8 cellular contexts compared by ENCODE assay signal in the genomic region with DNA sequence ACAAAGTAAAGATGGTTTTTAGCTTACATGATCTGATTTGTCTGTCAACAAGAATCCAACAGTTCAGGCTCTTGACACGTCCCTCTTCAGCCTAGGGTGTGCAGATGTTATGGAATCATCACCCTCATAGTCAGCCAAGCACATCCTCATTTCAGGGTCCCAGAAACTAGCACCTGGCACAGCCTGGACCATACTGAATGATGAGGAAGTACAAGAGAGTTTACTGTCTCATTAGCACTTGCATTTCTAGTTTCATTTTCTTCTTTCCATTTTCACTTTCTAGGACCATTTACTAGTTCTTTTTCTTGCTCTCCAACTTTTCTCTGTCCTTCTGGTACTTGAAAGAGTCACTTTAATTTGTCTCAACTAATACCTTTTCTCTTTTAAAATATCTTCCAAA. TPM values are rescaled to one million over a fixed set of nuclear protein-coding genes. Genes with fewer than 3 reads are reported as not detected.
DNase-seq lines count a peak whose midpoint lies in the region; ATAC-seq, FAIRE-seq and TF ChIP-seq lines count a peak whose summit lies in the region.

No MANE protein-coding gene starts in this region.

- no peak overlapping the region for H3K27ac ChIP-seq in MM.1S (ENCODE audit: low read length)

- no peaks in the 10 kb centered on the region for H3K36me3 ChIP-seq in MM.1S (replicated peaks; ENCODE audit: insufficient read depth, low read length)

- no peak overlapping the region for H3K27ac Mint-ChIP-seq in WTC11

- no peaks in the 10 kb centered on the region for H3K27me3 Mint-ChIP-seq in WTC11 (ENCODE audit: low read depth)

- H4K20me1 ChIP-seq in MM.1S (ENCODE audit: insufficient read depth, low read length) = 0 out of 2 replicates have a peak, but pooled peaks cover 2% of the 10 kb centered on the region

- H3K9me2 ChIP-seq in MM.1S (replicated peaks; ENCODE audit: insufficient read depth, low read length) = no peaks in the 10 kb centered on the region

- H3K36me3 Mint-ChIP-seq in WTC11 = peaks cover 5% of the 10 kb centered on the region

- no peak overlapping the region for H3K9ac ChIP-seq in MM.1S (ENCODE audit: low read length)

- H3K4me2 ChIP-seq in MM.1S (ENCODE audit: low read depth, low read length) = peak overlapping the region; percentile 40; the same call in 1 of the 2 replicates

- CTCF ChIA-PET in WTC11 (lab: Charles Lee) = no interaction called here

- no peak overlapping the region for H2AFZ ChIP-seq in MM.1S (ENCODE audit: low read length)

- POLR2A ChIA-PET in WTC11 (lab: Charles Lee) = no interaction called here

- H3K27me3 ChIP-seq in MM.1S (replicated peaks; ENCODE audit: insufficient read depth, low read length) = peaks cover 59% of the 10 kb centered on the region

- no peaks in the 10 kb centered on the region for H3K79me2 ChIP-seq in MM.1S (ENCODE audit: low read length)

- ATAC-seq in GM21390 (IDR thresholded peaks at IDR 0.05; ENCODE audit: unreplicated experiment) = peak; percentile 44
- no peak for ATAC-seq in WTC11

- peaks cover 60% of the 10 kb centered on the region for H3K4me1 Mint-ChIP-seq in WTC11

- H3K4me3 Mint-ChIP-seq in WTC11 = no peak overlapping the region

- H3F3A ChIP-seq in MM.1S (ENCODE audit: insufficient read depth, low read length) = peaks cover 12% of the 10 kb centered on the region

- peak; percentile 87 for FAIRE-seq in GM12891 (lab: Jason Lieb, UNC)

- H3K9me3 ChIP-seq in MM.1S (replicated peaks; ENCODE audit: insufficient read depth, low read length) = no peaks in the 10 kb centered on the region

- no peak for TF ChIP-seq POLR2A in GM12891 (IDR thresholded peaks at IDR 0.05; ENCODE audit: low read depth, low read length)

- TF ChIP-seq CTCF in MM.1S (IDR thresholded peaks at IDR 0.05; ENCODE audit: low read length) (no peak), WTC11 (IDR thresholded peaks at IDR 0.05) (no peak)

- no peak overlapping the region for H3K4me3 ChIP-seq in MM.1S (ENCODE audit: low read length)

- peaks cover 13% of the 10 kb centered on the region for H3K4me1 ChIP-seq in MM.1S (ENCODE audit: low read length)

- H3K9me3 Mint-ChIP-seq in WTC11 = peaks cover 12% of the 10 kb centered on the region

- DNase-seq in GM12891 (ENCODE audit: insufficient read length, low spot score) (no peak), MM.1S (peak; percentile 76), germinal center (ENCODE audit: low spot score) (peak; percentile 49), WTC11 (ENCODE audit: low spot score) (no peak), superior temporal gyrus (ENCODE audit: extremely low spot score) (no peak), dedifferentiated amniotic fluid mesenchymal stem cell (ENCODE audit: extremely low spot score) (no peak), NCI-H2196 (lab: John Stamatoyannopoulos, UW; ENCODE audit: unreplicated experiment) (no peak)

TF ChIP-seq in GM12891, 5 proteins besides CTCF, POLR2A, EP300 and RAD21:
- no peak for TF ChIP-seq POU2F2 (IDR thresholded peaks at IDR 0.05; ENCODE audit: low read depth, low read length)
- TF ChIP-seq PAX5 (IDR thresholded peaks at IDR 0.05; ENCODE audit: insufficient read depth, low read length, severe bottlenecking) = peak; percentile 39
- TF ChIP-seq POLR2AphosphoS5 (IDR thresholded peaks at IDR 0.05; ENCODE audit: low read depth, low read length) = no peak
- no peak for TF ChIP-seq TAF1 (IDR thresholded peaks at IDR 0.05; ENCODE audit: low read depth, low read length)
- TF ChIP-seq SPI1 (IDR thresholded peaks at IDR 0.05; ENCODE audit: low read depth, low read length) = peak; percentile 78

TF ChIP-seq in WTC11, 78 proteins besides CTCF, POLR2A, EP300 and RAD21:
- TF ChIP-seq TP53 (CRISPR knock-in tag; IDR thresholded peaks at IDR 0.05) (no peak), MAX (CRISPR knock-in tag; IDR thresholded peaks at IDR 0.05) (no peak), FOXK1 (CRISPR knock-in tag; IDR thresholded peaks at IDR 0.05) (no peak), ATF3 (CRISPR knock-in tag; conservative IDR thresholded peaks at IDR 0.05) (no peak), ATF2 (CRISPR knock-in tag; IDR thresholded peaks at IDR 0.05; ENCODE audit: borderline replicate concordance, low read depth) (no peak), FOXJ3 (CRISPR knock-in tag; IDR thresholded peaks at IDR 0.05; ENCODE audit: borderline replicate concordance) (no peak), TEAD1 (CRISPR knock-in tag; IDR thresholded peaks at IDR 0.05) (no peak), SP1 (CRISPR knock-in tag; conservative IDR thresholded peaks at IDR 0.05) (no peak), ZNF121 (CRISPR knock-in tag; IDR thresholded peaks at IDR 0.05) (no peak), CBFB (CRISPR knock-in tag; IDR thresholded peaks at IDR 0.05; ENCODE audit: low read depth) (no peak), HMGXB4 (CRISPR knock-in tag; IDR thresholded peaks at IDR 0.05) (no peak), HMGA2 (CRISPR knock-in tag; IDR thresholded peaks at IDR 0.05) (no peak)
- TF ChIP-seq, protein P1, sequence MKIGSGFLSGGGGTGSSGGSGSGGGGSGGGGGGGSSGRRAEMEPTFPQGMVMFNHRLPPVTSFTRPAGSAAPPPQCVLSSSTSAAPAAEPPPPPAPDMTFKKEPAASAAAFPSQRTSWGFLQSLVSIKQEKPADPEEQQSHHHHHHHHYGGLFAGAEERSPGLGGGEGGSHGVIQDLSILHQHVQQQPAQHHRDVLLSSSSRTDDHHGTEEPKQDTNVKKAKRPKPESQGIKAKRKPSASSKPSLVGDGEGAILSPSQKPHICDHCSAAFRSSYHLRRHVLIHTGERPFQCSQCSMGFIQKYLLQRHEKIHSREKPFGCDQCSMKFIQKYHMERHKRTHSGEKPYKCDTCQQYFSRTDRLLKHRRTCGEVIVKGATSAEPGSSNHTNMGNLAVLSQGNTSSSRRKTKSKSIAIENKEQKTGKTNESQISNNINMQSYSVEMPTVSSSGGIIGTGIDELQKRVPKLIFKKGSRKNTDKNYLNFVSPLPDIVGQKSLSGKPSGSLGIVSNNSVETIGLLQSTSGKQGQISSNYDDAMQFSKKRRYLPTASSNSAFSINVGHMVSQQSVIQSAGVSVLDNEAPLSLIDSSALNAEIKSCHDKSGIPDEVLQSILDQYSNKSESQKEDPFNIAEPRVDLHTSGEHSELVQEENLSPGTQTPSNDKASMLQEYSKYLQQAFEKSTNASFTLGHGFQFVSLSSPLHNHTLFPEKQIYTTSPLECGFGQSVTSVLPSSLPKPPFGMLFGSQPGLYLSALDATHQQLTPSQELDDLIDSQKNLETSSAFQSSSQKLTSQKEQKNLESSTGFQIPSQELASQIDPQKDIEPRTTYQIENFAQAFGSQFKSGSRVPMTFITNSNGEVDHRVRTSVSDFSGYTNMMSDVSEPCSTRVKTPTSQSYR (CRISPR knock-in tag; IDR thresholded peaks at IDR 0.05) = no peak
- TF ChIP-seq, protein P2, sequence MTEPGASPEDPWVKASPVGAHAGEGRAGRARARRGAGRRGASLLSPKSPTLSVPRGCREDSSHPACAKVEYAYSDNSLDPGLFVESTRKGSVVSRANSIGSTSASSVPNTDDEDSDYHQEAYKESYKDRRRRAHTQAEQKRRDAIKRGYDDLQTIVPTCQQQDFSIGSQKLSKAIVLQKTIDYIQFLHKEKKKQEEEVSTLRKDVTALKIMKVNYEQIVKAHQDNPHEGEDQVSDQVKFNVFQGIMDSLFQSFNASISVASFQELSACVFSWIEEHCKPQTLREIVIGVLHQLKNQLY (CRISPR knock-in tag; IDR thresholded peaks at IDR 0.05) = no peak

RNA-seq across cellular contexts. Expression of gene RIPOR2, which starts 6.5 kb away (rescaled TPM):
- polyA plus RNA-seq in GM12891 (2012; ENCODE audit: low read depth, missing spikeins) = 20.5 TPM
- 11.3 to 13.5 TPM (median 11.9 TPM) in 3 replicates for total RNA-seq in WTC11 (2021)

Comparison
In these comparisons a context has a peak if more than half of its experiments do, and no peak if none do; other contexts are left out.
1. DNase-seq: peak in MM.1S (single experiment) and germinal center (single experiment); none in GM12891 (single experiment), WTC11 (single experiment), superior temporal gyrus (single experiment), dedifferentiated amniotic fluid mesenchymal stem cell (single experiment) and NCI-H2196 (single experiment).